In the genomic region with DNA sequence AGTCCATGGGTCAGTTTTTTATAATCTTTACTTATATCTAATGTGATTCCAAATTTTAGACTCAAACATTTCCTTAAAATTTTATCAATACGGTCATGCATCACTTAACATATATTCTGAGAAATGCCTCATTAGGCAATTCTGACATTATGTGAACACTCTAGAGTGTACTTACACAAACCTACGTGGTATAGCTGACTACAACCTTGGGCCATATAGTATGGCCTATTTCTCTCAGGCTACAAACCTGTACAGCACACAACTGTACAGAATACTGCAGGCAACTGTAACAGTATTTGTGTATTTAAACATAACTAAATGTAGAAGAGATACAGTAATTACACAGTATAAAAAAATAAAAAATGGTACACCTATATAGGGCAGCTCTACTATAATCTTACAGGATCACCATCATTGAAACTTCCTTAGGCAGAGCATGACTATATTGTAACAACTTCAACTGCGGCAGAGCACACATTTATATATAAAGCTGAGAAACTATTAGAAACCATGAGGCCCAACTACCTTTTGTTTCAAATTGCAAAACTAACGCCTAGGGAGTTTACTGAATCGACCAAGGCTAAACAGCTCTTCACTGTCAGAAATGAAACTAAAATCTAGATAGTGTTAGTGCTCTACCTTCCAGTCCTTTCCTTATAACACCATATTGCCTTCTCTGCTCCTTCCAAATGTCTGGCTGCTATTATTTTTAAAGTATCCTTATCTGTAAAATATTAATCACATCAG, we compare ENCODE assay signal across 10 cellular contexts. TPM values are rescaled to one million over a fixed set of nuclear protein-coding genes. Genes with fewer than 3 reads are reported as not detected.
DNase-seq lines count a peak whose midpoint lies in the region; ATAC-seq, FAIRE-seq and TF ChIP-seq lines count a peak whose summit lies in the region.
"Had no signal": no experiment of that assay in that cellular context is flagged by ENCODE, and none has a peak within 500 bp of the region (broad histone marks: within the 10 kb centered on the region; RNA-seq: fewer than 3 reads in every experiment).

No MANE protein-coding gene starts in this region.

- H3K27me3 Mint-ChIP-seq in endodermal cell (ENCODE audit: insufficient read depth) = no peaks in the 10 kb centered on the region

- H4K20me1 ChIP-seq in Karpas-422 (ENCODE audit: insufficient read depth, low read depth, low read length) = no peaks in the 10 kb centered on the region

- peak; percentile 50 for ATAC-seq in GM21390 (IDR thresholded peaks at IDR 0.05; ENCODE audit: unreplicated experiment)
- ATAC-seq in lower lobe of right lung = peak in 1 of 2 donors; percentile 58
- no peak for ATAC-seq in Right ventricle myocardium superior (ENCODE audit: poor library complexity)

- peaks cover 22% of the 10 kb centered on the region for H3K4me1 Mint-ChIP-seq in endodermal cell

- H3K4me1 ChIP-seq in Karpas-422 (ENCODE audit: low read length) (no peaks in the 10 kb centered on the region), lower lobe of right lung (peaks cover 41% of the 10 kb centered on the region), endodermal cell (ENCODE audit: control insufficient read depth, insufficient read depth, low read length) (no peaks in the 10 kb centered on the region)

- no peaks in the 10 kb centered on the region for H3K9me2 ChIP-seq in Karpas-422 (replicated peaks; ENCODE audit: insufficient read depth, low read length)

- H3K79me2 ChIP-seq in Karpas-422 (ENCODE audit: low read length) = no peaks in the 10 kb centered on the region

- peak overlapping the region; percentile 2 for H3K4me2 ChIP-seq in Karpas-422 (ENCODE audit: low read depth, low read length, poor library complexity, severe bottlenecking)
- H3K4me2 ChIP-seq: PC-9 had no signal

- H3K27ac ChIP-seq in Karpas-422 (ENCODE audit: low read length) = no peak overlapping the region
- H3K27ac ChIP-seq in lower lobe of right lung = no peak overlapping the region
- no peak overlapping the region for H3K27ac ChIP-seq in endodermal cell (ENCODE audit: low read depth, low read length)
- H3K27ac ChIP-seq: neutrophil, PC-9 had no signal

- H3K36me3 ChIP-seq in Karpas-422 (ENCODE audit: insufficient read depth, low read length) = no peaks in the 10 kb centered on the region
- H3K36me3 ChIP-seq in lower lobe of right lung = no peaks in the 10 kb centered on the region
- H3K36me3 ChIP-seq in endodermal cell (ENCODE audit: control insufficient read depth, insufficient read depth, low read length) = no peaks in the 10 kb centered on the region
- H3K36me3 ChIP-seq: neutrophil had no signal

- TF ChIP-seq CTCF in lower lobe of right lung (IDR thresholded peaks at IDR 0.05) = no peak
- TF ChIP-seq CTCF in endodermal cell (conservative IDR thresholded peaks at IDR 0.05) = no peak

- H2AFZ ChIP-seq in Karpas-422 (ENCODE audit: low read length) = no peak overlapping the region
- H2AFZ ChIP-seq: PC-9 had no signal

- 74 to 85% methylated on average over 4 to 5 of the region's 5 CpGs for WGBS in endodermal cell (ENCODE audit: insufficient coverage in 1 of 2, insufficient read length in 1 of 2), 2 experiments

- H3K36me3 Mint-ChIP-seq in endodermal cell (ENCODE audit: low read depth) = no peaks in the 10 kb centered on the region

- DNase-seq in GM12891 (ENCODE audit: insufficient read length, low spot score) = no peak
- DNase-seq in Karpas-422 = no peak
- DNase-seq in lower lobe of right lung = no peak
- no peak for DNase-seq in endodermal cell
- DNase-seq in C1 segment of cervical spinal cord (lab: John Stamatoyannopoulos, UW) = no peak
- no peak for DNase-seq in superior temporal gyrus (ENCODE audit: extremely low spot score)
- no peak for DNase-seq in Right ventricle myocardium superior
- DNase-seq: PC-9 had no signal

- FAIRE-seq in GM12891 (lab: Jason Lieb, UNC) = peak; percentile 81

- no peak overlapping the region for H3K9ac ChIP-seq in Karpas-422 (ENCODE audit: low read length)
- H3K9ac ChIP-seq in endodermal cell (ENCODE audit: extremely low read depth, low read length, poor library complexity, severe bottlenecking) = no peak overlapping the region

- H3K4me3 ChIP-seq in Karpas-422 (ENCODE audit: low read length) = no peak overlapping the region
- peak overlapping the region; percentile 14 for H3K4me3 ChIP-seq in lower lobe of right lung
- no peak overlapping the region for H3K4me3 ChIP-seq in endodermal cell (ENCODE audit: low read length)
- H3K4me3 ChIP-seq: PC-9 had no signal

- TF ChIP-seq POLR2A in GM12891 (IDR thresholded peaks at IDR 0.05; ENCODE audit: low read depth, low read length) = no peak

- H3K9me3 Mint-ChIP-seq in endodermal cell = no peaks in the 10 kb centered on the region

- intact Hi-C loops in lower lobe of right lung (cut with DNase I) = no loop called here
- intact Hi-C loops in Right ventricle myocardium superior (cut with DNase I) = no loop called here

- H3K27me3 ChIP-seq in Karpas-422 (ENCODE audit: low read length) (no peaks in the 10 kb centered on the region), lower lobe of right lung (ENCODE audit: low read depth) (no peaks in the 10 kb centered on the region), endodermal cell (ENCODE audit: control insufficient read depth, insufficient read depth, low read length, poor library complexity, severe bottlenecking) (no peaks in the 10 kb centered on the region)

- H3K27ac Mint-ChIP-seq in endodermal cell = no peak overlapping the region

- H3K4me3 Mint-ChIP-seq in endodermal cell = no peak overlapping the region

- H3K9me3 ChIP-seq in Karpas-422 (ENCODE audit: low read length) (no peaks in the 10 kb centered on the region), lower lobe of right lung (no peaks in the 10 kb centered on the region), endodermal cell (ENCODE audit: control insufficient read depth, low read length) (no peaks in the 10 kb centered on the region)
- H3K9me3 ChIP-seq: neutrophil had no signal

TF ChIP-seq in GM12891, 5 proteins besides CTCF, POLR2A, EP300 and RAD21:
- TF ChIP-seq SPI1 (IDR thresholded peaks at IDR 0.05; ENCODE audit: low read depth, low read length) = no peak
- no peak for TF ChIP-seq TAF1 (IDR thresholded peaks at IDR 0.05; ENCODE audit: low read depth, low read length)
- no peak for TF ChIP-seq PAX5 (IDR thresholded peaks at IDR 0.05; ENCODE audit: insufficient read depth, low read length, severe bottlenecking)
- no peak for TF ChIP-seq POU2F2 (IDR thresholded peaks at IDR 0.05; ENCODE audit: low read depth, low read length)
- no peak for TF ChIP-seq POLR2AphosphoS5 (IDR thresholded peaks at IDR 0.05; ENCODE audit: low read depth, low read length)

RNA-seq across cellular contexts. Expression of gene YES1, which starts 6.9 kb away (rescaled TPM):
- polyA plus RNA-seq in GM12891 (2012; ENCODE audit: low read depth, missing spikeins) = 2.5 TPM
- total RNA-seq in Karpas-422 (2014; rRNA removed; shearing (Covaris generic); ENCODE audit: low replicate concordance) = not detected in 2 replicates
- 42.0 TPM for total RNA-seq in lower lobe of right lung
- total RNA-seq in endodermal cell = 10 to 100 TPM; 62.8 to 78.8 TPM
- 53.9 TPM for polyA plus RNA-seq in endodermal cell (2013, experiment 1 of 2)
- polyA plus RNA-seq in endodermal cell (2013, experiment 2 of 2) = 53.8 TPM
- 21.8 TPM for total RNA-seq in Right ventricle myocardium superior

Comparison
In these comparisons a context has a peak if more than half of its experiments do, and no peak if none do; other contexts are left out.
1. RNA of gene YES1, which starts 6.9 kb away (total RNA-seq): 62.8 to 78.8 TPM in endodermal cell, 42.0 TPM in lower lobe of right lung (single experiment) and 21.8 TPM in Right ventricle myocardium superior (single experiment); not detected in Karpas-422; every median in the first group is over 10 times any median in the second.